In genomic region chr10:110535958-110536891, GRCh38 we compare ENCODE assay signal across 9 cellular contexts. TPM values are rescaled to one million over a fixed set of nuclear protein-coding genes. Genes with fewer than 3 reads are reported as not detected.
DNase-seq lines count a peak whose midpoint lies in the region; ATAC-seq and TF ChIP-seq lines count a peak whose summit lies in the region.
"Had no signal": no experiment of that assay in that cellular context is flagged by ENCODE, and none has a peak within 500 bp of the region (broad histone marks: within the 10 kb centered on the region; RNA-seq: fewer than 3 reads in every experiment).

No MANE protein-coding gene starts in this region.

- H3K27me3 Mint-ChIP-seq in stimulated activated memory B cell treated with anti-CD40 and anti-IgM and Interleukin-4, amounts not matched to agents 10 μg/mL and 1 μg/mL and 100 μg/mL, for 72 hours, result peaks cover 1% of the 10 kb centered on the region

- no peaks in the 10 kb centered on the region for H3K36me3 Mint-ChIP-seq in activated naive CD4-positive, alpha-beta T cell treated with anti-CD3 and anti-CD28 coated beads, Interleukin-2, amount 50 U/mL, for 72 hours
- H3K36me3 Mint-ChIP-seq in stimulated activated memory B cell treated with anti-CD40 and anti-IgM and Interleukin-4, amounts not matched to agents 10 μg/mL and 1 μg/mL and 100 μg/mL, for 72 hours, result no peaks in the 10 kb centered on the region

- peak overlapping the region; percentile 10 to 83 for H3K27ac Mint-ChIP-seq in activated naive CD4-positive, alpha-beta T cell treated with anti-CD3 and anti-CD28 coated beads, Interleukin-2, amount 50 U/mL, for 72 hours
- H3K27ac Mint-ChIP-seq in stimulated activated memory B cell treated with anti-CD40 and anti-IgM and Interleukin-4, amounts not matched to agents 10 μg/mL and 1 μg/mL and 100 μg/mL, for 72 hours, result peak overlapping the region; percentile 88

- H3K9me3 Mint-ChIP-seq in activated naive CD4-positive, alpha-beta T cell treated with anti-CD3 and anti-CD28 coated beads, Interleukin-2, amount 50 U/mL, for 72 hours, result no peaks in the 10 kb centered on the region
- no peaks in the 10 kb centered on the region for H3K9me3 Mint-ChIP-seq in stimulated activated memory B cell treated with anti-CD40 and anti-IgM and Interleukin-4, amounts not matched to agents 10 μg/mL and 1 μg/mL and 100 μg/mL, for 72 hours
- H3K9me3 Mint-ChIP-seq: neural crest cell had no signal

- ATAC-seq in GM19023 (IDR thresholded peaks at IDR 0.05; ENCODE audit: unreplicated experiment) (peak; percentile 85), HG03108 (IDR thresholded peaks at IDR 0.05; ENCODE audit: unreplicated experiment) (peak; percentile 77), SK-N-SH treated with all-trans-retinoic acid at 6 μM for 48 hours (peak; percentile 83)
- peak; percentile 93 to 96 for ATAC-seq in activated naive CD4-positive, alpha-beta T cell treated with anti-CD3 and anti-CD28 coated beads, Interleukin-2, amount 50 U/mL, for 72 hours
- peak; percentile 95 for ATAC-seq in stimulated activated memory B cell treated with anti-CD40 and anti-IgM and Interleukin-4, amounts not matched to agents 10 μg/mL and 1 μg/mL and 100 μg/mL, for 72 hours

- H3K4me3 Mint-ChIP-seq in stimulated activated memory B cell treated with anti-CD40 and anti-IgM and Interleukin-4, amounts not matched to agents 10 μg/mL and 1 μg/mL and 100 μg/mL, for 72 hours, result peak overlapping the region; percentile 30
- H3K4me3 Mint-ChIP-seq: neural crest cell had no signal

- DNase-seq in AG08395 (ENCODE audit: low spot score), result peak; percentile 55
- peak; percentile 69 to 89 for DNase-seq in activated naive CD4-positive, alpha-beta T cell treated with anti-CD3 and anti-CD28 coated beads, Interleukin-2, amount 50 U/mL, for 72 hours (ENCODE audit: low spot score in 2 of 2)
- DNase-seq in left kidney (ENCODE audit: low read depth, low spot score), result peak; percentile 26
- DNase-seq in HuH-7.5 (ENCODE audit: low spot score), result no peak

- peaks cover 45% of the 10 kb centered on the region for H3K4me1 Mint-ChIP-seq in stimulated activated memory B cell treated with anti-CD40 and anti-IgM and Interleukin-4, amounts not matched to agents 10 μg/mL and 1 μg/mL and 100 μg/mL, for 72 hours

TF ChIP-seq in SK-N-SH treated with all-trans-retinoic acid at 6 μM for 48 hours, 23 proteins besides CTCF, POLR2A, EP300 and RAD21:
- TF ChIP-seq ISL1 (CRISPR knock-in tag; IDR thresholded peaks at IDR 0.05) (no peak), GLIS3 (CRISPR knock-in tag; IDR thresholded peaks at IDR 0.05) (no peak), ZC3H10 (CRISPR knock-in tag; IDR thresholded peaks at IDR 0.05) (no peak), ZFP30 (CRISPR knock-in tag; IDR thresholded peaks at IDR 0.05) (no peak), PPARA (CRISPR knock-in tag; IDR thresholded peaks at IDR 0.05; ENCODE audit: borderline replicate concordance) (no peak), ESRRG (CRISPR knock-in tag; IDR thresholded peaks at IDR 0.05) (no peak), RARB (CRISPR knock-in tag; IDR thresholded peaks at IDR 0.05) (no peak), CSRNP3 (CRISPR knock-in tag; IDR thresholded peaks at IDR 0.05) (no peak), TOX (CRISPR knock-in tag; IDR thresholded peaks at IDR 0.05; ENCODE audit: borderline replicate concordance) (no peak), CSDC2 (CRISPR knock-in tag; IDR thresholded peaks at IDR 0.05) (no peak), ZNF70 (CRISPR knock-in tag; IDR thresholded peaks at IDR 0.05) (no peak), BACH2 (CRISPR knock-in tag; IDR thresholded peaks at IDR 0.05; ENCODE audit: borderline replicate concordance) (no peak), OSR1 (CRISPR knock-in tag; IDR thresholded peaks at IDR 0.05) (no peak)
- TF ChIP-seq, protein P1, sequence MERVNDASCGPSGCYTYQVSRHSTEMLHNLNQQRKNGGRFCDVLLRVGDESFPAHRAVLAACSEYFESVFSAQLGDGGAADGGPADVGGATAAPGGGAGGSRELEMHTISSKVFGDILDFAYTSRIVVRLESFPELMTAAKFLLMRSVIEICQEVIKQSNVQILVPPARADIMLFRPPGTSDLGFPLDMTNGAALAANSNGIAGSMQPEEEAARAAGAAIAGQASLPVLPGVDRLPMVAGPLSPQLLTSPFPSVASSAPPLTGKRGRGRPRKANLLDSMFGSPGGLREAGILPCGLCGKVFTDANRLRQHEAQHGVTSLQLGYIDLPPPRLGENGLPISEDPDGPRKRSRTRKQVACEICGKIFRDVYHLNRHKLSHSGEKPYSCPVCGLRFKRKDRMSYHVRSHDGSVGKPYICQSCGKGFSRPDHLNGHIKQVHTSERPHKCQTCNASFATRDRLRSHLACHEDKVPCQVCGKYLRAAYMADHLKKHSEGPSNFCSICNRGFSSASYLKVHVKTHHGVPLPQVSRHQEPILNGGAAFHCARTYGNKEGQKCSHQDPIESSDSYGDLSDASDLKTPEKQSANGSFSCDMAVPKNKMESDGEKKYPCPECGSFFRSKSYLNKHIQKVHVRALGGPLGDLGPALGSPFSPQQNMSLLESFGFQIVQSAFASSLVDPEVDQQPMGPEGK (CRISPR knock-in tag; IDR thresholded peaks at IDR 0.05; ENCODE audit: borderline replicate concordance), result no peak
- TF ChIP-seq, protein P2, sequence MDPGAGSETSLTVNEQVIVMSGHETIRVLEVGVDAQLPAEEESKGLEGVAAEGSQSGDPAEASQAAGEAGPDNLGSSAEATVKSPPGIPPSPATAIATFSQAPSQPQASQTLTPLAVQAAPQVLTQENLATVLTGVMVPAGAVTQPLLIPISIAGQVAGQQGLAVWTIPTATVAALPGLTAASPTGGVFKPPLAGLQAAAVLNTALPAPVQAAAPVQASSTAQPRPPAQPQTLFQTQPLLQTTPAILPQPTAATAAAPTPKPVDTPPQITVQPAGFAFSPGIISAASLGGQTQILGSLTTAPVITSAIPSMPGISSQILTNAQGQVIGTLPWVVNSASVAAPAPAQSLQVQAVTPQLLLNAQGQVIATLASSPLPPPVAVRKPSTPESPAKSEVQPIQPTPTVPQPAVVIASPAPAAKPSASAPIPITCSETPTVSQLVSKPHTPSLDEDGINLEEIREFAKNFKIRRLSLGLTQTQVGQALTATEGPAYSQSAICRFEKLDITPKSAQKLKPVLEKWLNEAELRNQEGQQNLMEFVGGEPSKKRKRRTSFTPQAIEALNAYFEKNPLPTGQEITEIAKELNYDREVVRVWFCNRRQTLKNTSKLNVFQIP (CRISPR knock-in tag; IDR thresholded peaks at IDR 0.05; ENCODE audit: borderline replicate concordance, low read depth), result no peak

RNA-seq across cellular contexts. Expression of gene SMC3, which starts 31.3 kb away (rescaled TPM):
- 100 to 1,000 TPM in 1 of 2 donors, 10 to 100 TPM in 1; 70.7 to 110 TPM for total RNA-seq in activated naive CD4-positive, alpha-beta T cell treated with anti-CD3 and anti-CD28 coated beads, Interleukin-2, amount 50 U/mL, for 72 hours

RNA-seq across cellular contexts. Expression of gene DUSP5, which starts 38.5 kb away (rescaled TPM):
- 10 to 100 TPM; 23.0 to 32.4 TPM for total RNA-seq in activated naive CD4-positive, alpha-beta T cell treated with anti-CD3 and anti-CD28 coated beads, Interleukin-2, amount 50 U/mL, for 72 hours
